9 cellular contexts compared by ENCODE assay signal in the genomic region with DNA sequence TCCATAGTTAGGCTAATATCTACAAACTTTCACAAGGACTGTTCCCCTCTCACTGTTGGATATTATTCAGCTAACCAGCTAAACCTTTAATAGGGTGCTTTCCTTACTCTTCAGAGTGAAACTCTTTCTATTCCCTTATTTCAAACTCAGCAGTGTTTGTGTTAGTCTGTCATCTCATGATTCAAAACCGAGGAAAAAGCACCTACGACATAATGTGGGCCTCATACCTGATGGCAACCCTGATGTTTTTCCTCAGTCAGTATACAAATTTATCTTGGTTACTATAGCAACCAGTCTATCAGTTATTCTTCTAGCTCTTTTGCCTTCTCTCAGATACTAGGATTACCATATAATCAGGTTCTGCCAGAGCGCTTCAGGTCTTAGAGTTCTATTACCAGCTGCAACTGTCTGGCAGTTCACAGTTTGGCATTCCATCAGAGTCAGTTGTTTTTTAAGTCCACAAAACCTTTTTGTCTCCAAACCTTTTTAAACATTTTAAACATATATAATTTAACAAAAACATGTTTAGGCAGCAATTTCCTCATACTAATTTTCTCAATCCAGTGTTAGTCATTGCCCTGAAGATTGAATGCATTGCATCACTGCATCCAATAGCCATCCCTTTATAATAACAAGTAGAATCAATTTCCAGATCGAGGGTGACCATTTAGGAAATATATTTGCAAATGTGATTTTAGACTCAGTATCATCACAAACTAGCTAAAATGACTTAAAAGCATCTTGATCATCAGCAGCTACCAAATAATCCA. TPM values are rescaled to one million over a fixed set of nuclear protein-coding genes. Genes with fewer than 3 reads are reported as not detected.
DNase-seq lines count a peak whose midpoint lies in the region; ATAC-seq and TF ChIP-seq lines count a peak whose summit lies in the region.
"Had no signal": no experiment of that assay in that cellular context is flagged by ENCODE, and none has a peak within 500 bp of the region (broad histone marks: within the 10 kb centered on the region; RNA-seq: fewer than 3 reads in every experiment).

No MANE protein-coding gene starts in this region.

- H3K36me3 ChIP-seq in heart right ventricle: no peaks in the 10 kb centered on the region

- peak; percentile 24 for DNase-seq in fibroblast of the aortic adventitia (ENCODE audit: low read depth)
- no peak for DNase-seq in mucosa of gallbladder (ENCODE audit: low spot score)
- DNase-seq in NK-92 (lab: John Stamatoyannopoulos, UW; ENCODE audit: unreplicated experiment): no peak
- no peak for DNase-seq in activated CD8-positive, alpha-beta memory T cell treated with anti-CD3 and anti-CD28 coated beads, Interleukin-2, amount 50 U/mL, for 48 hours
- DNase-seq in heart right ventricle: no peak
- DNase-seq: occipital lobe had no signal

- intact Hi-C loops in heart right ventricle (cut with DNase I): no loop called here

- no peaks in the 10 kb centered on the region for H3K9me3 ChIP-seq in heart right ventricle

- H3K4me3 ChIP-seq in fibroblast of the aortic adventitia (ENCODE audit: low read depth, low read length) (no peak overlapping the region), heart right ventricle (no peak overlapping the region)

- no peak overlapping the region for H3K27ac ChIP-seq in heart right ventricle

- peaks cover 0 to 74% (median 29%) of the 10 kb centered on the region in 9 donors for H3K4me1 ChIP-seq in heart right ventricle

- WGBS in heart right ventricle, 2 donors: 63 to 71% methylated on average over 4 of the region's 4 CpGs

- TF ChIP-seq CTCF in fibroblast of the aortic adventitia (IDR thresholded peaks at IDR 0.05; ENCODE audit: insufficient read depth, low read length): no peak
- TF ChIP-seq CTCF in heart right ventricle (IDR thresholded peaks at IDR 0.05): no peak

- no peaks in the 10 kb centered on the region for H3K27me3 ChIP-seq in heart right ventricle

- ATAC-seq in GM18502 (IDR thresholded peaks at IDR 0.05; ENCODE audit: poor library complexity, unreplicated experiment) (peak; percentile 60), GM21576 (IDR thresholded peaks at IDR 0.05; ENCODE audit: unreplicated experiment) (peak; percentile 38), HG03460 (IDR thresholded peaks at IDR 0.05; ENCODE audit: unreplicated experiment) (peak; percentile 41), heart right ventricle (no peak)

RNA-seq across cellular contexts. Expression of a gene that starts 7.4 kb away (rescaled TPM):
- total RNA-seq in fibroblast of the aortic adventitia (ENCODE audit: low replicate concordance): 20.9 and 25.3 TPM in 2 replicates
- total RNA-seq in mucosa of gallbladder: 22.8 TPM
- total RNA-seq in heart right ventricle: 10 to 100 TPM; 11.1 to 15.7 (median 14.6) TPM
- polyA plus RNA-seq in heart right ventricle: 1 to 10 TPM; 3.8 to 4.2 TPM

Comparison
In these comparisons a context has a peak if more than half of its experiments do, and no peak if none do; other contexts are left out.
1. ATAC-seq: peak in GM18502 (single experiment), GM21576 (single experiment) and HG03460 (single experiment); none in heart right ventricle (0 of 8).